In the genomic region with DNA sequence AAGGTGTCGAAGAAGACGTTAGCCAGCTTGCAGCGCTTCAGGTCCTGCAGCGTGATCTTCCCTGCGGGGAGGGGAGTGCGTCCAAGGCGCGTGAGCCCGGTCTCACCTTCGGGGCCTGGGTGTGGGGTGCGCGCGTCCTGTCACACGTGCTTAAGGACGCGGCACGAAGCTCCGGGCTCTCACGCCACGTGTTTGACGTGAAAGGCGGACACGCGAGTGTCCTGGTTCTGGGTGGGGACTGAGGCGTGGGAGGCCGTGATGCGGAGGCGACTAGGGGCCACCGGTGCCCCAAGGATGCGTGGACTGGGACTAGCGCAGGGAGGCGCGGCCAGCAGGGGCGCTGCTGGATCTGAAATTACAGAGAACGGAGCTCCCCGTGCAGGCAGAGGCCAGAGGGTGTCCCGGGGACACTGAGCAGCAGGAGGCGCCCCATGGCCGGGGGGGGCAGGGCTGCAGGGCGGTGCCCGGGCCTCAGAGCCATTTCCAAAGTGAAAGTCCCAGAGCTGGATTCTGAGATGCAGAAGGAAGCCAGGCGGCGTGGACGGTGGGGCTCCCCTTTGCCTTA, we compare ENCODE assay signal across 28 cellular contexts. TPM values are rescaled to one million over a fixed set of nuclear protein-coding genes. Genes with fewer than 3 reads are reported as not detected.
DNase-seq lines count a peak whose midpoint lies in the region; ATAC-seq, FAIRE-seq and TF ChIP-seq lines count a peak whose summit lies in the region.
"Had no signal": no experiment of that assay in that cellular context is flagged by ENCODE, and none has a peak within 500 bp of the region (broad histone marks: within the 10 kb centered on the region; RNA-seq: fewer than 3 reads in every experiment).

No MANE protein-coding gene starts in this region.

- H3K27ac ChIP-seq in kidney (ENCODE audit: low read depth in 2 of 2, low read length in 2 of 2) = no peak overlapping the region
- H3K27ac ChIP-seq in ascending aorta = no peak overlapping the region
- H3K27ac ChIP-seq: SJCRH30, stomach, tibial nerve had no signal

- intact Hi-C loops in kidney (cut with DNase I) (no loop called here), ascending aorta (cut with DNase I) (no loop called here)

- ATAC-seq in WTC11 = peak; percentile 34; the same call in 1 of the 2 replicates
- peak; percentile 51 for ATAC-seq in stimulated activated memory B cell treated with anti-CD40 and anti-IgM and Interleukin-4, amounts not matched to agents 10 μg/mL and 1 μg/mL and 100 μg/mL, for 72 hours
- ATAC-seq: activated CD4-positive, alpha-beta T cell treated with anti-CD3 and anti-CD28 coated beads for 36 hours; left colon had no signal

- H3K4me1 ChIP-seq in kidney (ENCODE audit: control insufficient read depth in 1 of 2, insufficient read depth in 1 of 2, low read depth in 1 of 2, low read length in 2 of 2) (no peaks in the 10 kb centered on the region), ascending aorta (no peaks in the 10 kb centered on the region)
- H3K4me1 ChIP-seq: SJCRH30, stomach, tibial nerve had no signal

- no peaks in the 10 kb centered on the region for H3K27me3 ChIP-seq in ascending aorta
- H3K27me3 ChIP-seq: SJCRH30, stomach, tibial nerve had no signal

- no peak for FAIRE-seq in kidney (lab: Jason Lieb, UNC)
- FAIRE-seq: astrocyte, endothelial cell of umbilical vein, GM18507, H54, TTC549 had no signal

- no peaks in the 10 kb centered on the region for H3K9me3 Mint-ChIP-seq in WTC11
- H3K9me3 Mint-ChIP-seq in stimulated activated memory B cell treated with anti-CD40 and anti-IgM and Interleukin-4, amounts not matched to agents 10 μg/mL and 1 μg/mL and 100 μg/mL, for 72 hours = peaks cover 3% of the 10 kb centered on the region

- H3K9me3 ChIP-seq in kidney (ENCODE audit: control insufficient read depth in 1 of 2, low read length in 2 of 2) (no peaks in the 10 kb centered on the region), ascending aorta (no peaks in the 10 kb centered on the region)
- H3K9me3 ChIP-seq: SJCRH30, stomach, tibial nerve had no signal

- POLR2A ChIA-PET in WTC11 (lab: Charles Lee) (no interaction called here), GM10248 (lab: Yijun Ruan, JAX) (no interaction called here)

- CTCF ChIA-PET in WTC11 (lab: Charles Lee) (no interaction called here), GM10248 (lab: Yijun Ruan, JAX) (no interaction called here)

- H3K36me3 Mint-ChIP-seq in WTC11 = peaks cover 38% of the 10 kb centered on the region
- H3K36me3 Mint-ChIP-seq in stimulated activated memory B cell treated with anti-CD40 and anti-IgM and Interleukin-4, amounts not matched to agents 10 μg/mL and 1 μg/mL and 100 μg/mL, for 72 hours = peaks cover 41% of the 10 kb centered on the region

- H3K9ac ChIP-seq in kidney (ENCODE audit: low read length in 2 of 2) = no peak overlapping the region

- no peaks in the 10 kb centered on the region for H3K36me3 ChIP-seq in kidney (ENCODE audit: control insufficient read depth in 1 of 2, insufficient read depth in 2 of 2, low read length in 2 of 2)
- H3K36me3 ChIP-seq in ascending aorta = peaks cover 0 to 22% of the 10 kb centered on the region in 2 donors

- H3K27ac Mint-ChIP-seq in WTC11 = no peak overlapping the region
- H3K27ac Mint-ChIP-seq in stimulated activated memory B cell treated with anti-CD40 and anti-IgM and Interleukin-4, amounts not matched to agents 10 μg/mL and 1 μg/mL and 100 μg/mL, for 72 hours = no peak overlapping the region
- H3K27ac Mint-ChIP-seq: activated CD4-positive, alpha-beta T cell treated with anti-CD3 and anti-CD28 coated beads for 36 hours; activated naive CD8-positive, alpha-beta T cell had no signal

- TF ChIP-seq CTCF in WTC11 (IDR thresholded peaks at IDR 0.05) (no peak), kidney (IDR thresholded peaks at IDR 0.05; ENCODE audit: borderline replicate concordance, extremely low read depth, insufficient read depth) (no peak), GM10248 (IDR thresholded peaks at IDR 0.05; ENCODE audit: control extremely low read depth, extremely low read depth, low read depth, missing control alignments) (no peak), ascending aorta (IDR thresholded peaks at IDR 0.05) (no peak)

- H3K4me3 ChIP-seq in kidney (ENCODE audit: low read length in 2 of 2) (no peak overlapping the region), ascending aorta (no peak overlapping the region)
- H3K4me3 ChIP-seq: SJCRH30, stomach, tibial nerve had no signal

- no peak overlapping the region for H3K4me3 Mint-ChIP-seq in WTC11
- H3K4me3 Mint-ChIP-seq in stimulated activated memory B cell treated with anti-CD40 and anti-IgM and Interleukin-4, amounts not matched to agents 10 μg/mL and 1 μg/mL and 100 μg/mL, for 72 hours = no peak overlapping the region
- H3K4me3 Mint-ChIP-seq: activated CD4-positive, alpha-beta T cell treated with anti-CD3 and anti-CD28 coated beads for 36 hours; activated naive CD8-positive, alpha-beta T cell had no signal

- peaks cover 2% of the 10 kb centered on the region; the same call in 1 of the 2 replicates for H3K4me1 Mint-ChIP-seq in WTC11
- H3K4me1 Mint-ChIP-seq in stimulated activated memory B cell treated with anti-CD40 and anti-IgM and Interleukin-4, amounts not matched to agents 10 μg/mL and 1 μg/mL and 100 μg/mL, for 72 hours = no peaks in the 10 kb centered on the region
- H3K4me1 Mint-ChIP-seq: activated CD4-positive, alpha-beta T cell treated with anti-CD3 and anti-CD28 coated beads for 36 hours had no signal

- DNase-seq in activated CD8-positive, alpha-beta memory T cell treated with anti-CD3 and anti-CD28 coated beads, Interleukin-2, amount 50 U/mL, for 4 hours = peak; percentile 12
- no peak for DNase-seq in activated CD8-positive, alpha-beta memory T cell treated with anti-CD3 and anti-CD28 coated beads, Interleukin-2, amount 50 U/mL, for 48 hours
- DNase-seq in WTC11 (ENCODE audit: low spot score) (no peak), kidney (peak; percentile 72), kidney glomerular epithelial cell (lab: John Stamatoyannopoulos, UW) (no peak), GM10248 (ENCODE audit: extremely low spot score) (no peak), ascending aorta (ENCODE audit: low spot score in 2 of 2) (no peak)
- DNase-seq: activated CD4-positive, alpha-beta T cell treated with anti-CD3 and anti-CD28 coated beads for 36 hours; central memory CD4-positive, alpha-beta T cell; GDM1; glutamatergic neuron; Karpas-422; NCI-H2171; NCI-H524; NK-92 treated with Interleukin-12 subunit alpha and Interleukin-12 subunit beta, amount 100 ng/mL, for 24 hours; occipital lobe; SJCRH30; stimulated activated CD4-positive, alpha-beta T cell treated with anti-CD3 and anti-CD28 coated beads, Interleukin-12 subunit alpha, Interleukin-12 subunit beta, amount 100 ng/mL, for 4 hours; stomach had no signal

- H3K27me3 Mint-ChIP-seq in WTC11 (ENCODE audit: low read depth) = no peaks in the 10 kb centered on the region
- H3K27me3 Mint-ChIP-seq in stimulated activated memory B cell treated with anti-CD40 and anti-IgM and Interleukin-4, amounts not matched to agents 10 μg/mL and 1 μg/mL and 100 μg/mL, for 72 hours = no peaks in the 10 kb centered on the region
- H3K27me3 Mint-ChIP-seq: activated CD4-positive, alpha-beta T cell treated with anti-CD3 and anti-CD28 coated beads for 36 hours; activated naive CD8-positive, alpha-beta T cell had no signal

TF ChIP-seq in WTC11, 78 proteins besides CTCF, POLR2A, EP300 and RAD21:
- TF ChIP-seq SMAD4 (CRISPR knock-in tag; IDR thresholded peaks at IDR 0.05) (no peak), FOXP1 (CRISPR knock-in tag; IDR thresholded peaks at IDR 0.05; ENCODE audit: borderline replicate concordance) (no peak), NFYB (CRISPR knock-in tag; conservative IDR thresholded peaks at IDR 0.05; ENCODE audit: low read depth) (no peak), E2F4 (CRISPR knock-in tag; IDR thresholded peaks at IDR 0.05; ENCODE audit: borderline replicate concordance, low read depth) (no peak)
- TF ChIP-seq, protein P1, sequence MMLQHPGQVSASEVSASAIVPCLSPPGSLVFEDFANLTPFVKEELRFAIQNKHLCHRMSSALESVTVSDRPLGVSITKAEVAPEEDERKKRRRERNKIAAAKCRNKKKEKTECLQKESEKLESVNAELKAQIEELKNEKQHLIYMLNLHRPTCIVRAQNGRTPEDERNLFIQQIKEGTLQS (CRISPR knock-in tag; conservative IDR thresholded peaks at IDR 0.05) = no peak
TF ChIP-seq in WTC11: peak in this region for 0.

RNA-seq across cellular contexts. Expression of gene GTPBP6, which starts 20.3 kb away (rescaled TPM):
- total RNA-seq in WTC11 (2021) (63.9 to 68.5 TPM (median 67.9 TPM) in 3 replicates), kidney (50.1 TPM), ascending aorta (56.2 TPM)
- polyA plus RNA-seq in kidney (ENCODE audit: insufficient read depth, low read depth, low replicate concordance) = 61.9 TPM

RNA-seq across cellular contexts. Expression of gene PPP2R3B, which starts 47.8 kb away (rescaled TPM):
- 103 to 130 TPM (median 107 TPM) in 3 replicates for total RNA-seq in WTC11 (2021)
- 14.4 TPM for total RNA-seq in kidney
- polyA plus RNA-seq in kidney (ENCODE audit: insufficient read depth, low read depth, low replicate concordance) = 14.1 TPM
- total RNA-seq in ascending aorta = 43.4 TPM

RNA-seq across cellular contexts. Expression of gene PLCXD1, which starts 57.7 kb away (rescaled TPM):
- total RNA-seq in WTC11 (2021) = 131 to 155 TPM (median 150 TPM) in 3 replicates
- total RNA-seq in kidney = 11.0 TPM
- polyA plus RNA-seq in kidney (ENCODE audit: insufficient read depth, low read depth, low replicate concordance) = 4.9 TPM
- total RNA-seq in ascending aorta = 3.0 TPM

Comparison
In these comparisons a context has a peak if more than half of its experiments do, and no peak if none do; other contexts are left out.
1. DNase-seq: peak in activated CD8-positive, alpha-beta memory T cell treated with anti-CD3 and anti-CD28 coated beads, Interleukin-2, amount 50 U/mL, for 4 hours (single experiment) and kidney (single experiment); none in activated CD8-positive, alpha-beta memory T cell treated with anti-CD3 and anti-CD28 coated beads, Interleukin-2, amount 50 U/mL, for 48 hours (single experiment), WTC11 (single experiment), kidney glomerular epithelial cell (single experiment), GM10248 (single experiment) and ascending aorta (0 of 2).
2. RNA of gene PLCXD1, which starts 57.7 kb away (total RNA-seq): 131 to 155 TPM in WTC11; 11.0 TPM in kidney (single experiment) and 3.0 TPM in ascending aorta (single experiment); every median in the first group is over 10 times any median in the second.